In the genomic region with DNA sequence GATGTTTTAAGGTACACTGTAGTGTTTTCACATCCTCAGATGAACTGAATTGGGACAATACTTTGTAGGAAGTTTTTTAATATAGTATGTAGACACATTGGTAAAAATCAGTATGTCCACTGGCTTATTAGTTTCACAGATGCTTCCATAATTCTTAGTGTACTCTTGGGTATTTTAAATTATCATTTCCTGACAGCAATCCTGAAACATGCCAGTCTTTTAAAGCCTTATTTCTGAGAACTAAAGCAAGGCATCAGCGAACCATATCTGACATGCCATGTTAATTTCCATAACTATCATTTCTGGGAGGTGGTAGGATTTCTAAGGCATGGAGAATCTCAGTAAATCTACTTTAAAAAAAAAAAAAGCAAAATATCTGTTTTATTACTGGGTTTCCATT, we compare ENCODE assay signal across 20 cellular contexts.
A peak's percentile ranks its signal among the peaks of the same experiment; 100 is the strongest.
DNase-seq lines count a peak whose midpoint lies in the region; ATAC-seq, FAIRE-seq and TF ChIP-seq lines count a peak whose summit lies in the region.
"Had no signal": no experiment of that assay in that cellular context is flagged by ENCODE, and none has a peak within 500 bp of the region (broad histone marks: within the 10 kb centered on the region; RNA-seq: fewer than 3 reads in every experiment).

No MANE protein-coding gene starts in this region.

- H3K9me3 ChIP-seq in endodermal cell (ENCODE audit: control insufficient read depth, low read length) (peaks cover 11% of the 10 kb centered on the region), neural progenitor cell (ENCODE audit: low read depth) (no peaks in the 10 kb centered on the region)
- H3K9me3 ChIP-seq in CD4-positive, alpha-beta T cell (ENCODE audit: control insufficient read depth, low read length), result no peaks in the 10 kb centered on the region

- H3K27ac ChIP-seq in endodermal cell (ENCODE audit: low read depth, low read length) (peak overlapping the region; percentile 100), neural progenitor cell (peak overlapping the region; percentile 84)
- H3K27ac ChIP-seq in CD4-positive, alpha-beta T cell (ENCODE audit: low read depth, low read length), result no peak overlapping the region

- WGBS in endodermal cell (ENCODE audit: insufficient coverage in 1 of 2, insufficient read length in 1 of 2), 2 experiments, result 100% methylated on average over 1 of the region's 1 CpG; no CpG with 5 or more reads in 1 of the 2 experiments

- H3K4me3 Mint-ChIP-seq in endodermal cell (no peak overlapping the region), neural progenitor cell (no peak overlapping the region)
- no peak overlapping the region for H3K4me3 Mint-ChIP-seq in CD4-positive, alpha-beta T cell
- H3K4me3 Mint-ChIP-seq: CD4-positive, CD25-positive, alpha-beta regulatory T cell; H9; T-helper 17 cell had no signal

- no peaks in the 10 kb centered on the region for H3K4me1 ChIP-seq in endodermal cell (ENCODE audit: control insufficient read depth, insufficient read depth, low read length)
- H3K4me1 ChIP-seq in neural progenitor cell, result peaks cover 34% of the 10 kb centered on the region

- H3K36me3 ChIP-seq in endodermal cell (ENCODE audit: control insufficient read depth, insufficient read depth, low read length) (peaks cover 3% of the 10 kb centered on the region), neural progenitor cell (no peaks in the 10 kb centered on the region)

- no peak for TF ChIP-seq POLR2A in H54 (IDR thresholded peaks at IDR 0.05; ENCODE audit: low read depth, low read length)

- CTCF ChIA-PET in CD4-positive, alpha-beta T cell (lab: Charles Lee), result no interaction called here

- POLR2A ChIA-PET in CD4-positive, alpha-beta T cell (lab: Charles Lee), result no interaction called here

- H3K4me1 Mint-ChIP-seq in endodermal cell, result peaks cover 26% of the 10 kb centered on the region
- peaks cover 39% of the 10 kb centered on the region for H3K4me1 Mint-ChIP-seq in neural progenitor cell
- H3K4me1 Mint-ChIP-seq in CD4-positive, alpha-beta T cell (ENCODE audit: low read depth), result peaks cover 7% of the 10 kb centered on the region

- H3K9me3 Mint-ChIP-seq in endodermal cell (no peaks in the 10 kb centered on the region), neural progenitor cell (peaks cover 3% of the 10 kb centered on the region)
- no peaks in the 10 kb centered on the region for H3K9me3 Mint-ChIP-seq in CD4-positive, alpha-beta T cell

- H3K27me3 ChIP-seq in endodermal cell (ENCODE audit: control insufficient read depth, insufficient read depth, low read length, poor library complexity, severe bottlenecking) (no peaks in the 10 kb centered on the region), neural progenitor cell (no peaks in the 10 kb centered on the region)
- H3K27me3 ChIP-seq in CD4-positive, alpha-beta T cell (ENCODE audit: control insufficient read depth, insufficient read depth, low read length), result no peaks in the 10 kb centered on the region

- H2AFZ ChIP-seq in neural progenitor cell (replicated peaks), result no peak overlapping the region

- TF ChIP-seq CTCF in endodermal cell (conservative IDR thresholded peaks at IDR 0.05) (no peak), neural progenitor cell (IDR thresholded peaks at IDR 0.05) (no peak)
- TF ChIP-seq CTCF in CD4-positive, alpha-beta T cell (IDR thresholded peaks at IDR 0.05), result no peak

- no peaks in the 10 kb centered on the region for H4K20me1 ChIP-seq in neural progenitor cell (ENCODE audit: low read depth)

- H3F3A ChIP-seq in neural progenitor cell (ENCODE audit: low read depth), result peaks cover 10% of the 10 kb centered on the region

- H3K36me3 Mint-ChIP-seq in endodermal cell (ENCODE audit: low read depth) (peaks cover 3% of the 10 kb centered on the region), neural progenitor cell (peaks cover 6% of the 10 kb centered on the region)
- peaks cover 20% of the 10 kb centered on the region for H3K36me3 Mint-ChIP-seq in CD4-positive, alpha-beta T cell (ENCODE audit: low read depth)

- DNase-seq in NCI-H2171 treated with DMSO at 0.1 percent for 48 hours (lab: John Stamatoyannopoulos, UW) (peak; percentile 33), NCI-H2171 (lab: John Stamatoyannopoulos, UW) (no peak), H54 (ENCODE audit: insufficient read length, low spot score) (no peak), endodermal cell (no peak), neural progenitor cell (ENCODE audit: low spot score) (no peak)
- DNase-seq in CD4-positive, alpha-beta T cell, result no peak
- DNase-seq: Calu3; CD4-positive, CD25-positive, alpha-beta regulatory T cell; DMS53; GDM1; H9; Kasumi-1; NCI-H1436 treated with DMSO at 0.1 percent for 48 hours; NCI-H2081 treated with DMSO at 0.1 percent for 48 hours; NCI-H774; OCI-M1; T-helper 17 cell had no signal

- H3K4me2 ChIP-seq in neural progenitor cell, result peak overlapping the region; percentile 68

- H3K4me3 ChIP-seq in endodermal cell (ENCODE audit: low read length) (no peak overlapping the region), neural progenitor cell (no peak overlapping the region)

- intact Hi-C loops in CD4-positive, alpha-beta T cell (cut with DNase I, micrococcal nuclease), result loop anchor here (5.0 kb wide), 2 partner anchors 150 to 410 kb away; partner anchors contain the start of gene KAT6B (in 1 of the 2)

- ATAC-seq in GM19023 (IDR thresholded peaks at IDR 0.05; ENCODE audit: unreplicated experiment) (no peak), GM19397 (IDR thresholded peaks at IDR 0.05; ENCODE audit: unreplicated experiment) (no peak)
- ATAC-seq in CD4-positive, alpha-beta T cell (ENCODE audit: poor library complexity), result no peak
- ATAC-seq: Right ventricle myocardium inferior, T-helper 17 cell had no signal

- H3K27me3 Mint-ChIP-seq in endodermal cell (ENCODE audit: insufficient read depth), result no peaks in the 10 kb centered on the region
- no peaks in the 10 kb centered on the region for H3K27me3 Mint-ChIP-seq in neural progenitor cell (ENCODE audit: insufficient read depth, low read depth)
- no peaks in the 10 kb centered on the region for H3K27me3 Mint-ChIP-seq in CD4-positive, alpha-beta T cell
- H3K27me3 Mint-ChIP-seq: CD4-positive, CD25-positive, alpha-beta regulatory T cell; T-helper 17 cell had no signal

- peak; percentile 78 for FAIRE-seq in H54 (lab: Jason Lieb, UNC)

- H3K79me2 ChIP-seq in neural progenitor cell (ENCODE audit: low read depth), result no peaks in the 10 kb centered on the region

- no peak overlapping the region for H3K9ac ChIP-seq in endodermal cell (ENCODE audit: extremely low read depth, low read length, poor library complexity, severe bottlenecking)
- H3K9ac ChIP-seq in neural progenitor cell, result no peak overlapping the region

- H3K27ac Mint-ChIP-seq in endodermal cell (no peak overlapping the region), neural progenitor cell (peak overlapping the region; percentile 99)
- H3K27ac Mint-ChIP-seq in CD4-positive, alpha-beta T cell, result no peak overlapping the region
- H3K27ac Mint-ChIP-seq: CD4-positive, CD25-positive, alpha-beta regulatory T cell; T-helper 17 cell had no signal
